In genomic region chr4:28247805-28248204, GRCh38 we compare ENCODE assay signal across 2 cellular contexts.
TF ChIP-seq lines count a peak whose summit lies in the region.

No MANE protein-coding gene starts in this region.

TF ChIP-seq in SK-N-SH, 30 proteins besides CTCF, POLR2A, EP300 and RAD21 (continued from another document):
- TF ChIP-seq FOSL2 (IDR thresholded peaks at IDR 0.05; ENCODE audit: borderline replicate concordance, low read depth), result no peak
- no peak for TF ChIP-seq SIN3A (IDR thresholded peaks at IDR 0.05; ENCODE audit: borderline replicate concordance, low read depth, low read length)
- TF ChIP-seq TEAD4 (IDR thresholded peaks at IDR 0.05; ENCODE audit: borderline replicate concordance, insufficient read depth), result no peak
- no peak for TF ChIP-seq ZBTB33 (IDR thresholded peaks at IDR 0.05; ENCODE audit: borderline replicate concordance, low read depth)
- no peak for TF ChIP-seq RFX5 (IDR thresholded peaks at IDR 0.05; ENCODE audit: low read length)
- no peak for TF ChIP-seq ELF1 (IDR thresholded peaks at IDR 0.05)

TF ChIP-seq in SK-N-SH treated with all-trans-retinoic acid at 6 μM for 48 hours, 23 proteins besides CTCF, POLR2A, EP300 and RAD21 (continued from another document):
- TF ChIP-seq TSHZ2 (CRISPR knock-in tag; IDR thresholded peaks at IDR 0.05), result no peak
- no peak for TF ChIP-seq PATZ1 (CRISPR knock-in tag; IDR thresholded peaks at IDR 0.05; ENCODE audit: borderline replicate concordance)
- no peak for TF ChIP-seq SNAI2 (CRISPR knock-in tag; IDR thresholded peaks at IDR 0.05)
- TF ChIP-seq ARNTL (CRISPR knock-in tag; IDR thresholded peaks at IDR 0.05; ENCODE audit: borderline replicate concordance, low read depth), result no peak
- no peak for TF ChIP-seq TCF4 (CRISPR knock-in tag; IDR thresholded peaks at IDR 0.05; ENCODE audit: borderline replicate concordance)
- no peak for TF ChIP-seq GLIS3 (CRISPR knock-in tag; IDR thresholded peaks at IDR 0.05)
- no peak for TF ChIP-seq ESRRG (CRISPR knock-in tag; IDR thresholded peaks at IDR 0.05)
- no peak for TF ChIP-seq ZFP3 (CRISPR knock-in tag; IDR thresholded peaks at IDR 0.05)
- no peak for TF ChIP-seq ZC3H10 (CRISPR knock-in tag; IDR thresholded peaks at IDR 0.05)
- no peak for TF ChIP-seq CSDC2 (CRISPR knock-in tag; IDR thresholded peaks at IDR 0.05)
- TF ChIP-seq POU6F1 (CRISPR knock-in tag; IDR thresholded peaks at IDR 0.05; ENCODE audit: borderline replicate concordance, low read depth), result no peak
